ENCODE assay signal across 17 cellular contexts in genomic region chr1:220952941-220953340, GRCh38.
DNase-seq lines count a peak whose midpoint lies in the region; ATAC-seq and TF ChIP-seq lines count a peak whose summit lies in the region.
"Had no signal": no experiment of that assay in that cellular context is flagged by ENCODE, and none has a peak within 500 bp of the region (broad histone marks: within the 10 kb centered on the region; RNA-seq: fewer than 3 reads in every experiment).

No MANE protein-coding gene starts in this region.

- no CpG with 5 or more reads among the region's 1 CpG for WGBS in mesendoderm (ENCODE audit: extremely low coverage, insufficient coverage, low lambda C conversion rate)

- no peak overlapping the region for H2BK120ac ChIP-seq in mesendoderm (ENCODE audit: low read depth, low read length)

- no peaks in the 10 kb centered on the region for H3K27me3 ChIP-seq in mesendoderm (ENCODE audit: insufficient read depth, low read length, poor library complexity)
- no peaks in the 10 kb centered on the region for H3K27me3 ChIP-seq in gastrocnemius medialis
- H3K27me3 ChIP-seq: BLaER1 had no signal

- H3K36me3 Mint-ChIP-seq in activated CD4-positive, alpha-beta T cell treated with anti-CD3 and anti-CD28 coated beads, Interleukin-2, amount 10 ng/mL, durations not matched to agents 24 days and 14 days (ENCODE audit: low read depth): no peaks in the 10 kb centered on the region
- H3K36me3 Mint-ChIP-seq: CD8-positive, alpha-beta memory T cell had no signal

- TF ChIP-seq CTCF in gastrocnemius medialis (IDR thresholded peaks at IDR 0.05 in 4 of 5, conservative IDR thresholded peaks at IDR 0.05 in 1 of 5): no peak

- no peak for ATAC-seq in gastrocnemius medialis

- H3K4ac ChIP-seq in mesendoderm (ENCODE audit: low read depth, low read length): no peak overlapping the region

- no peak overlapping the region for H3K4me3 Mint-ChIP-seq in activated CD4-positive, alpha-beta T cell treated with anti-CD3 and anti-CD28 coated beads, Interleukin-2, amount 10 ng/mL, durations not matched to agents 24 days and 14 days
- H3K4me3 Mint-ChIP-seq: CD8-positive, alpha-beta memory T cell; H9 had no signal

- no peak overlapping the region for H3K56ac ChIP-seq in mesendoderm (ENCODE audit: low read length)

- H4K8ac ChIP-seq in mesendoderm (ENCODE audit: low read depth, low read length): no peak overlapping the region

- H3K4me1 Mint-ChIP-seq in activated CD4-positive, alpha-beta T cell treated with anti-CD3 and anti-CD28 coated beads, Interleukin-2, amount 10 ng/mL, durations not matched to agents 24 days and 14 days: no peaks in the 10 kb centered on the region
- H3K4me1 Mint-ChIP-seq: CD8-positive, alpha-beta memory T cell; H9 had no signal

- H2BK5ac ChIP-seq in mesendoderm (ENCODE audit: low read length): no peak overlapping the region

- no peak for TF ChIP-seq POLR2A in gastrocnemius medialis (IDR thresholded peaks at IDR 0.05)

- H3K27ac ChIP-seq in mesendoderm (ENCODE audit: low read depth, low read length): no peak overlapping the region
- H3K27ac ChIP-seq in gastrocnemius medialis: no peak overlapping the region
- H3K27ac ChIP-seq: 22Rv1, BLaER1 had no signal

- no peak overlapping the region for H3K23ac ChIP-seq in mesendoderm (ENCODE audit: low read length)

- H2AK5ac ChIP-seq in mesendoderm (ENCODE audit: low read length): no peak overlapping the region

- H3K27ac Mint-ChIP-seq in activated CD4-positive, alpha-beta T cell treated with anti-CD3 and anti-CD28 coated beads, Interleukin-2, amount 10 ng/mL, durations not matched to agents 24 days and 14 days: no peak overlapping the region
- H3K27ac Mint-ChIP-seq: CD8-positive, alpha-beta memory T cell; H9 had no signal

- H4K5ac ChIP-seq in mesendoderm (ENCODE audit: low read length): no peak overlapping the region

- H3K4me1 ChIP-seq in mesendoderm (ENCODE audit: control insufficient read depth, low read depth, low read length) (no peaks in the 10 kb centered on the region), gastrocnemius medialis (no peaks in the 10 kb centered on the region)
- H3K4me1 ChIP-seq: BLaER1, Caco-2 had no signal

- H3K27me3 Mint-ChIP-seq in activated CD4-positive, alpha-beta T cell treated with anti-CD3 and anti-CD28 coated beads, Interleukin-2, amount 10 ng/mL, durations not matched to agents 24 days and 14 days: no peaks in the 10 kb centered on the region
- H3K27me3 Mint-ChIP-seq: CD8-positive, alpha-beta memory T cell had no signal

- no peak overlapping the region for H3K9ac ChIP-seq in mesendoderm (ENCODE audit: low read length)
- H3K9ac ChIP-seq: BLaER1 had no signal

- no peak overlapping the region for H3K18ac ChIP-seq in mesendoderm (ENCODE audit: low read length)

- intact Hi-C loops in activated CD4-positive, alpha-beta T cell treated with anti-CD3 and anti-CD28 coated beads, Interleukin-2, amount 10 ng/mL, durations not matched to agents 24 days and 14 days (cut with micrococcal nuclease): no loop called here
- intact Hi-C loops in gastrocnemius medialis (cut with DNase I; ENCODE audit: low total_unique reads): no loop called here

- H3K36me3 ChIP-seq in mesendoderm (ENCODE audit: control insufficient read depth, insufficient read depth, low read length): no peaks in the 10 kb centered on the region
- no peaks in the 10 kb centered on the region for H3K36me3 ChIP-seq in gastrocnemius medialis
- H3K36me3 ChIP-seq: BLaER1 had no signal

- in situ Hi-C loops in gastrocnemius medialis (cut with MboI; ENCODE audit: low sequenced_read_pairs in 4 of 4): no loop called here

- peak; percentile 51 for DNase-seq in DMS 273 (lab: John Stamatoyannopoulos, UW; ENCODE audit: unreplicated experiment)
- DNase-seq in DMS 273 treated with DMSO at 0.1 percent for 48 hours (lab: John Stamatoyannopoulos, UW): no peak
- peak; percentile 2 for DNase-seq in activated CD4-positive, alpha-beta T cell treated with anti-CD3 and anti-CD28 coated beads, Interleukin-2, amount 10 ng/mL, durations not matched to agents 24 days and 14 days
- DNase-seq in activated CD4-positive, alpha-beta T cell treated with anti-CD3 and anti-CD28 coated beads, Interleukin-2, amount 50 U/mL, for 48 hours: no peak
- DNase-seq in left kidney (ENCODE audit: low read depth, low spot score): peak; percentile 38
- DNase-seq in mesendoderm: no peak
- no peak for DNase-seq in SIG-M5 treated with dmso at 0.1 percent for 504 hours (lab: John Stamatoyannopoulos, UW; ENCODE audit: unreplicated experiment)
- no peak for DNase-seq in gastrocnemius medialis
- DNase-seq: AML-193; Caco-2; CD8-positive, alpha-beta memory T cell; DMS79 treated with DMSO at 0.1 percent for 48 hours; EL; GOT3; H9 had no signal

- H3K79me2 ChIP-seq in mesendoderm (ENCODE audit: control insufficient read depth, insufficient read depth, low read length): no peaks in the 10 kb centered on the region

- H3K9me3 Mint-ChIP-seq in activated CD4-positive, alpha-beta T cell treated with anti-CD3 and anti-CD28 coated beads, Interleukin-2, amount 10 ng/mL, durations not matched to agents 24 days and 14 days: peaks cover 4% of the 10 kb centered on the region

- H2BK15ac ChIP-seq in mesendoderm (replicated peaks; ENCODE audit: low read depth): no peak overlapping the region

- H3K9me3 ChIP-seq in gastrocnemius medialis: no peaks in the 10 kb centered on the region

- no peak overlapping the region for H3K4me2 ChIP-seq in mesendoderm (ENCODE audit: low read length)
- H3K4me2 ChIP-seq: BLaER1 had no signal

- H3K79me1 ChIP-seq in mesendoderm (ENCODE audit: low read length): no peaks in the 10 kb centered on the region

- H3K4me3 ChIP-seq in mesendoderm (ENCODE audit: low read length) (no peak overlapping the region), gastrocnemius medialis (no peak overlapping the region)
- H3K4me3 ChIP-seq: BLaER1 had no signal

Comparison
In these comparisons a context has a peak if more than half of its experiments do, and no peak if none do; other contexts are left out.
1. DNase-seq: peak in DMS 273 (single experiment), activated CD4-positive, alpha-beta T cell treated with anti-CD3 and anti-CD28 coated beads, Interleukin-2, amount 10 ng/mL, durations not matched to agents 24 days and 14 days (single experiment) and left kidney (single experiment); none in DMS 273 treated with DMSO at 0.1 percent for 48 hours (single experiment), activated CD4-positive, alpha-beta T cell treated with anti-CD3 and anti-CD28 coated beads, Interleukin-2, amount 50 U/mL, for 48 hours (0 of 2), mesendoderm (single experiment), SIG-M5 treated with dmso at 0.1 percent for 504 hours (single experiment) and gastrocnemius medialis (0 of 2).